ENCODE assay signal across 21 cellular contexts in the genomic region with DNA sequence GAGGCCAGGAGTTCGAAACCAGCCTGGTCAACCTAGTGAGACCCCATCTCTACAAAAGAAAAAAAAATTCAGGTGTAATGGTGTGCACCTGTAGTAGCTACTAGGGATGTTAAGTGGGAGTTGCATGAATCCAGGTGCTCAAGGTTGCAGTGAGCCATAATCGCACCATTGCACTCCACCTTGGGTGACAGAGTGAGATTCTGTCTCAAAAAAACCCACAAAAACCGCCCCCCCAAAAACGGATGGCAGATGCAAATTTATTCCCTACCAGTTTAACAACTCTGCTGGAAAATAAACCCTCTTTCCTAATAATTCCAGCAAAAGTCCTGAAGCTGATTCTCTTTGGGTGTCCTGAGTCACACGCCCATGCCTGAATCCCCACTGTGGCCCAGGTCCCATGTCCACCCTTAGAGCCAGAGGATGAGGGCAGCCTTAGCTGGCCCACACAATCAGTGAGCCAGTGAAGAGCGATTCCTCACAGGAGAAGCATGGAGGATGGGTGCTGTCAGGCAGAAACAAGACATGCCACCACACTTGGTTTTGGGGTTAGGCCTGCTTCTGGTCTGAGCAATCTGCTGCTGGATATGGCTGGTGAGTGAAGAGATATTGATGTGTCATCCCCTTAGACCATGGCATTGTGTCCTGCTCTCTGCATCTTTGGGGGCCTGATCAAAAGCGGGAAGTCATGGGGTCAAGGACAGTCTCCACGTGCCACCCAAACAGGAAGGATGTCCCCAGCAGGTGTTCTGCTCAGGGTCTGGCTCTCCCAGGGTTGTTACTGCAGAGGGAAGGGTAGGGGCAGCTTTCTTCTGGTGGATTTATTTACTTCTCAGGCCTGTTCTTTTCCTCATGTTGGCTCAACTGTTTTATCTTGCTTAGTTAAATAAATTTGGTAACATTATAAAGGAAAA.
DNase-seq lines count a peak whose midpoint lies in the region; ATAC-seq and TF ChIP-seq lines count a peak whose summit lies in the region.
"Had no signal": no experiment of that assay in that cellular context is flagged by ENCODE, and none has a peak within 500 bp of the region (broad histone marks: within the 10 kb centered on the region; RNA-seq: fewer than 3 reads in every experiment).

No MANE protein-coding gene starts in this region.

- H3K36me3 ChIP-seq in OCI-LY7 (ENCODE audit: insufficient read depth, low read length), result no peaks in the 10 kb centered on the region
- H3K36me3 ChIP-seq: transverse colon had no signal

- H3K27ac Mint-ChIP-seq in activated CD4-positive, alpha-beta T cell treated with anti-CD3 and anti-CD28 coated beads, Interleukin-2, amount 10 ng/mL, durations not matched to agents 24 days and 14 days, result peak overlapping the region; percentile 16
- H3K27ac Mint-ChIP-seq in stimulated activated naive CD8-positive, alpha-beta T cell treated with anti-CD3 and anti-CD28 coated beads, Interleukin-15, Interleukin-2, amounts not matched to agents 100 ng/mL and 50 ng/mL, for 24 hours, result peak overlapping the region; percentile 79
- H3K27ac Mint-ChIP-seq: dendritic cell treated with granulocyte-macrophage colony-stimulating factor and Interleukin-4, amounts not matched to agents 40 ng/mL and 50 ng/mL, for 4 days; HFFc6 had no signal

- no peaks in the 10 kb centered on the region for H3K9me2 ChIP-seq in OCI-LY7 (ENCODE audit: insufficient read depth, low read length)

- intact Hi-C loops in activated CD4-positive, alpha-beta T cell treated with anti-CD3 and anti-CD28 coated beads, Interleukin-2, amount 10 ng/mL, durations not matched to agents 24 days and 14 days (cut with micrococcal nuclease), result no loop called here
- intact Hi-C loops in OCI-LY7 (cut with micrococcal nuclease; ENCODE audit: unreplicated experiment), result no loop called here

- DNase-seq in activated CD4-positive, alpha-beta T cell treated with anti-CD3 and anti-CD28 coated beads, Interleukin-2, amount 10 ng/mL, durations not matched to agents 24 days and 14 days, result no peak
- DNase-seq in activated CD4-positive, alpha-beta T cell treated with anti-CD3 and anti-CD28 coated beads, Interleukin-2, amount 50 U/mL, for 1 hour, result no peak
- DNase-seq in OCI-LY7 (ENCODE audit: low spot score) (peak; percentile 59), coronary artery (ENCODE audit: low spot score) (peak; percentile 53), retina (no peak)
- DNase-seq: body of pancreas, DMS79, HFFc6, left ventricle myocardium superior, NCI-H2029 treated with DMSO at 0.1 percent for 48 hours, NCI-H446 treated with DMSO at 0.1 percent for 48 hours, small intestine, SW 1271, transverse colon had no signal

- 0 out of 2 replicates have a peak overlapping the region, but pooled peaks have one; percentile 16 for H2AFZ ChIP-seq in OCI-LY7 (ENCODE audit: low read length)

- BruUV-seq in OCI-LY7 (replicated peaks; lab: Mats Ljungman, UMichigan), result no TSS peak

- H4K20me1 ChIP-seq in OCI-LY7 (ENCODE audit: insufficient read depth, low read length), result no peaks in the 10 kb centered on the region

- CTCF ChIA-PET in OCI-LY7 (lab: Charles Lee; ENCODE audit: unreplicated experiment), result no interaction called here

- POLR2A ChIA-PET in OCI-LY7 (lab: Charles Lee), result no interaction called here

- no peaks in the 10 kb centered on the region for H3K79me2 ChIP-seq in OCI-LY7 (ENCODE audit: insufficient read depth, low read depth, low read length)

- peaks cover 8% of the 10 kb centered on the region for H3K36me3 Mint-ChIP-seq in activated CD4-positive, alpha-beta T cell treated with anti-CD3 and anti-CD28 coated beads, Interleukin-2, amount 10 ng/mL, durations not matched to agents 24 days and 14 days (ENCODE audit: low read depth)
- H3K36me3 Mint-ChIP-seq in stimulated activated naive CD8-positive, alpha-beta T cell treated with anti-CD3 and anti-CD28 coated beads, Interleukin-15, Interleukin-2, amounts not matched to agents 100 ng/mL and 50 ng/mL, for 24 hours (ENCODE audit: low read depth), result peaks cover 22% of the 10 kb centered on the region

- H3K4me2 ChIP-seq in OCI-LY7 (ENCODE audit: low read length), result peak overlapping the region; percentile 60

- no peak overlapping the region for H3K4me3 Mint-ChIP-seq in activated CD4-positive, alpha-beta T cell treated with anti-CD3 and anti-CD28 coated beads, Interleukin-2, amount 10 ng/mL, durations not matched to agents 24 days and 14 days
- no peak overlapping the region for H3K4me3 Mint-ChIP-seq in stimulated activated naive CD8-positive, alpha-beta T cell treated with anti-CD3 and anti-CD28 coated beads, Interleukin-15, Interleukin-2, amounts not matched to agents 100 ng/mL and 50 ng/mL, for 24 hours
- H3K4me3 Mint-ChIP-seq: dendritic cell treated with granulocyte-macrophage colony-stimulating factor and Interleukin-4, amounts not matched to agents 40 ng/mL and 50 ng/mL, for 4 days; HFFc6 had no signal

- H3K27ac ChIP-seq in OCI-LY7 (ENCODE audit: low read depth, low read length, poor library complexity, severe bottlenecking) (peak overlapping the region; percentile 13), coronary artery (no peak overlapping the region)
- H3K27ac ChIP-seq: body of pancreas, epithelial cell of prostate, RWPE1, transverse colon, VCaP had no signal

- no peaks in the 10 kb centered on the region for H3K9me3 Mint-ChIP-seq in activated CD4-positive, alpha-beta T cell treated with anti-CD3 and anti-CD28 coated beads, Interleukin-2, amount 10 ng/mL, durations not matched to agents 24 days and 14 days
- peaks cover 3% of the 10 kb centered on the region for H3K9me3 Mint-ChIP-seq in stimulated activated naive CD8-positive, alpha-beta T cell treated with anti-CD3 and anti-CD28 coated beads, Interleukin-15, Interleukin-2, amounts not matched to agents 100 ng/mL and 50 ng/mL, for 24 hours
- H3K9me3 Mint-ChIP-seq: dendritic cell treated with granulocyte-macrophage colony-stimulating factor and Interleukin-4, amounts not matched to agents 40 ng/mL and 50 ng/mL, for 4 days had no signal

- H3K27me3 Mint-ChIP-seq in activated CD4-positive, alpha-beta T cell treated with anti-CD3 and anti-CD28 coated beads, Interleukin-2, amount 10 ng/mL, durations not matched to agents 24 days and 14 days, result no peaks in the 10 kb centered on the region
- no peaks in the 10 kb centered on the region for H3K27me3 Mint-ChIP-seq in stimulated activated naive CD8-positive, alpha-beta T cell treated with anti-CD3 and anti-CD28 coated beads, Interleukin-15, Interleukin-2, amounts not matched to agents 100 ng/mL and 50 ng/mL, for 24 hours
- H3K27me3 Mint-ChIP-seq: dendritic cell treated with granulocyte-macrophage colony-stimulating factor and Interleukin-4, amounts not matched to agents 40 ng/mL and 50 ng/mL, for 4 days had no signal

- H3K4me1 Mint-ChIP-seq in activated CD4-positive, alpha-beta T cell treated with anti-CD3 and anti-CD28 coated beads, Interleukin-2, amount 10 ng/mL, durations not matched to agents 24 days and 14 days, result peaks cover 35% of the 10 kb centered on the region
- H3K4me1 Mint-ChIP-seq in stimulated activated naive CD8-positive, alpha-beta T cell treated with anti-CD3 and anti-CD28 coated beads, Interleukin-15, Interleukin-2, amounts not matched to agents 100 ng/mL and 50 ng/mL, for 24 hours (ENCODE audit: low read depth), result peaks cover 79% of the 10 kb centered on the region

- H3K4me3 ChIP-seq in OCI-LY7 (ENCODE audit: low read depth, low read length, poor library complexity, severe bottlenecking) (no peak overlapping the region), coronary artery (no peak overlapping the region)
- H3K4me3 ChIP-seq: body of pancreas, transverse colon had no signal

- H3K4me1 ChIP-seq in OCI-LY7 (ENCODE audit: insufficient read depth, low read length, poor library complexity, severe bottlenecking), result peaks cover 17% of the 10 kb centered on the region
- H3K4me1 ChIP-seq: body of pancreas, transverse colon had no signal

- ATAC-seq in GM21423 (IDR thresholded peaks at IDR 0.05; ENCODE audit: unreplicated experiment), result no peak
- ATAC-seq in GM19023 (IDR thresholded peaks at IDR 0.05; ENCODE audit: unreplicated experiment), result no peak
- ATAC-seq: body of pancreas, left ventricle myocardium superior had no signal

- no peaks in the 10 kb centered on the region for H3K9me3 ChIP-seq in OCI-LY7 (ENCODE audit: low read length)
- H3K9me3 ChIP-seq: body of pancreas, transverse colon had no signal

- no peak for TF ChIP-seq CTCF in OCI-LY7 (conservative IDR thresholded peaks at IDR 0.05; ENCODE audit: low read length)
- TF ChIP-seq CTCF in coronary artery (IDR thresholded peaks at IDR 0.05), result no peak

Comparison
In these comparisons a context has a peak if more than half of its experiments do, and no peak if none do; other contexts are left out.
1. DNase-seq: peak in OCI-LY7 (single experiment) and coronary artery (single experiment); none in activated CD4-positive, alpha-beta T cell treated with anti-CD3 and anti-CD28 coated beads, Interleukin-2, amount 10 ng/mL, durations not matched to agents 24 days and 14 days (single experiment), activated CD4-positive, alpha-beta T cell treated with anti-CD3 and anti-CD28 coated beads, Interleukin-2, amount 50 U/mL, for 1 hour (single experiment) and retina (single experiment).